ENCODE assay signal across 18 cellular contexts in genomic region chr22:31618057-31618456, GRCh38. TPM values are rescaled to one million over a fixed set of nuclear protein-coding genes. Genes with fewer than 3 reads are reported as not detected.
DNase-seq lines count a peak whose midpoint lies in the region; ATAC-seq and TF ChIP-seq lines count a peak whose summit lies in the region.
"Had no signal": no experiment of that assay in that cellular context is flagged by ENCODE, and none has a peak within 500 bp of the region (broad histone marks: within the 10 kb centered on the region; RNA-seq: fewer than 3 reads in every experiment).

No MANE protein-coding gene starts in this region.

- H3K9me3 Mint-ChIP-seq in stimulated activated memory B cell treated with anti-CD40 and anti-IgM and Interleukin-4, amounts not matched to agents 10 μg/mL and 1 μg/mL and 100 μg/mL, for 72 hours: no peaks in the 10 kb centered on the region
- H3K9me3 Mint-ChIP-seq: activated naive CD8-positive, alpha-beta T cell treated with anti-CD3 and anti-CD28 coated beads, Interleukin-2, amount 50 U/mL, for 24 hours had no signal

- no peaks in the 10 kb centered on the region for H3K27me3 Mint-ChIP-seq in stimulated activated memory B cell treated with anti-CD40 and anti-IgM and Interleukin-4, amounts not matched to agents 10 μg/mL and 1 μg/mL and 100 μg/mL, for 72 hours
- H3K27me3 Mint-ChIP-seq: activated naive CD8-positive, alpha-beta T cell treated with anti-CD3 and anti-CD28 coated beads, Interleukin-2, amount 50 U/mL, for 24 hours had no signal

- POLR2A ChIA-PET in RWPE1 (lab: Yijun Ruan, JAX; ENCODE audit: low non-redundant PET): no interaction called here

- peak overlapping the region; percentile 81 for H3K27ac Mint-ChIP-seq in stimulated activated memory B cell treated with anti-CD40 and anti-IgM and Interleukin-4, amounts not matched to agents 10 μg/mL and 1 μg/mL and 100 μg/mL, for 72 hours

- H3K4me1 Mint-ChIP-seq in stimulated activated memory B cell treated with anti-CD40 and anti-IgM and Interleukin-4, amounts not matched to agents 10 μg/mL and 1 μg/mL and 100 μg/mL, for 72 hours: peaks cover 52% of the 10 kb centered on the region

- TF ChIP-seq POLR2A in esophagus squamous epithelium (IDR thresholded peaks at IDR 0.05): no peak

- H3K4me1 ChIP-seq in right cardiac atrium (ENCODE audit: control insufficient read depth, insufficient read depth, low read length) (peaks cover 5% of the 10 kb centered on the region), esophagus squamous epithelium (peaks cover 0 to 40% (median 0%) of the 10 kb centered on the region in 3 donors)

- H3K9me3 ChIP-seq in right cardiac atrium (ENCODE audit: control insufficient read depth, low read length): no peaks in the 10 kb centered on the region
- H3K9me3 ChIP-seq in esophagus squamous epithelium: no peaks in the 10 kb centered on the region
- H3K9me3 ChIP-seq: Peyer's patch had no signal

- H3K27ac ChIP-seq in right cardiac atrium (ENCODE audit: low read length): no peak overlapping the region
- peak overlapping the region; percentile 59 for H3K27ac ChIP-seq in RWPE1
- no peak overlapping the region for H3K27ac ChIP-seq in esophagus squamous epithelium
- H3K27ac ChIP-seq: epithelial cell of prostate, HL-60, Peyer's patch had no signal

- ATAC-seq in right cardiac atrium: no peak
- ATAC-seq in left ventricle myocardium superior: no peak
- ATAC-seq in stimulated activated memory B cell treated with anti-CD40 and anti-IgM and Interleukin-4, amounts not matched to agents 10 μg/mL and 1 μg/mL and 100 μg/mL, for 72 hours: no peak
- no peak for ATAC-seq in HG02885 (IDR thresholded peaks at IDR 0.05; ENCODE audit: poor library complexity, unreplicated experiment)
- ATAC-seq: activated naive CD8-positive, alpha-beta T cell treated with anti-CD3 and anti-CD28 coated beads, Interleukin-2, amount 50 U/mL, for 24 hours had no signal

- H3K36me3 ChIP-seq in esophagus squamous epithelium: peaks cover 24 to 69% (median 28%) of the 10 kb centered on the region in 3 donors

- DNase-seq in right cardiac atrium: peak in 2 of 3 donors; percentile 46 to 49
- DNase-seq in left ventricle myocardium superior: no peak
- peak; percentile 86 to 94 for DNase-seq in NCI-H2081 (lab: John Stamatoyannopoulos, UW)
- DNase-seq in RWPE1 (ENCODE audit: low spot score): no peak
- DNase-seq in iPS-NIHi7 (ENCODE audit: extremely low spot score): no peak
- no peak for DNase-seq in esophagus squamous epithelium (lab: John Stamatoyannopoulos, UW)
- DNase-seq: activated CD4-positive, CD25-positive, alpha-beta regulatory T cell; activated CD8-positive, alpha-beta memory T cell treated with anti-CD3 and anti-CD28 coated beads, Interleukin-2, amount 50 U/mL, for 48 hours; activated naive CD8-positive, alpha-beta T cell treated with anti-CD3 and anti-CD28 coated beads, Interleukin-2, amount 50 U/mL, for 24 hours; cerebellar nuclear complex; head of caudate nucleus; NCI-H524; stimulated activated CD4-positive, alpha-beta T cell treated with anti-CD3 and anti-CD28 coated beads, Interleukin-12 subunit alpha, Interleukin-12 subunit beta, amount 100 ng/mL, for 4 hours had no signal

- intact Hi-C loops in right cardiac atrium (cut with DNase I) (no loop called here), left ventricle myocardium superior (cut with micrococcal nuclease) (no loop called here), esophagus squamous epithelium (cut with DNase I) (no loop called here)

- TF ChIP-seq CTCF in RWPE1 (conservative IDR thresholded peaks at IDR 0.05; ENCODE audit: low read depth) (no peak), esophagus squamous epithelium (IDR thresholded peaks at IDR 0.05) (no peak)

- CTCF ChIA-PET in RWPE1 (lab: Yijun Ruan, JAX): no interaction called here

- WGBS in right cardiac atrium: 93% methylated on average over 17 of the region's 17 CpGs
- 33 to 64% methylated on average over 7 to 11 of the region's 17 CpGs for WGBS in esophagus squamous epithelium, 2 donors

- H3K27me3 ChIP-seq in right cardiac atrium (ENCODE audit: control insufficient read depth, insufficient read depth) (no peaks in the 10 kb centered on the region), esophagus squamous epithelium (no peaks in the 10 kb centered on the region)
- H3K27me3 ChIP-seq: Peyer's patch had no signal

- no peak overlapping the region for H3K4me3 ChIP-seq in right cardiac atrium (ENCODE audit: low read length)
- H3K4me3 ChIP-seq in esophagus squamous epithelium: no peak overlapping the region
- H3K4me3 ChIP-seq: Peyer's patch had no signal

- H3K4me3 Mint-ChIP-seq in stimulated activated memory B cell treated with anti-CD40 and anti-IgM and Interleukin-4, amounts not matched to agents 10 μg/mL and 1 μg/mL and 100 μg/mL, for 72 hours: no peak overlapping the region
- H3K4me3 Mint-ChIP-seq: activated naive CD8-positive, alpha-beta T cell treated with anti-CD3 and anti-CD28 coated beads, Interleukin-2, amount 50 U/mL, for 24 hours had no signal

- H3K36me3 Mint-ChIP-seq in stimulated activated memory B cell treated with anti-CD40 and anti-IgM and Interleukin-4, amounts not matched to agents 10 μg/mL and 1 μg/mL and 100 μg/mL, for 72 hours: peaks cover 40% of the 10 kb centered on the region

RNA-seq across cellular contexts. Expression of gene PISD, which starts 44.0 kb away (rescaled TPM):
- total RNA-seq in right cardiac atrium (10 to 100 TPM; 18.6 to 33.5 (median 19.7) TPM), left ventricle myocardium superior (15.1 TPM), esophagus squamous epithelium (10 to 100 TPM; 21.4 to 34.0 (median 30.6) TPM)
- 11.1 TPM for polyA plus RNA-seq in right cardiac atrium

Comparison
In these comparisons a context has a peak if more than half of its experiments do, and no peak if none do; other contexts are left out.
1. DNase-seq: peak in right cardiac atrium (2 of 3) and NCI-H2081 (2 of 2); none in left ventricle myocardium superior (single experiment), RWPE1 (single experiment), iPS-NIHi7 (single experiment) and esophagus squamous epithelium (single experiment).